In the genomic region with DNA sequence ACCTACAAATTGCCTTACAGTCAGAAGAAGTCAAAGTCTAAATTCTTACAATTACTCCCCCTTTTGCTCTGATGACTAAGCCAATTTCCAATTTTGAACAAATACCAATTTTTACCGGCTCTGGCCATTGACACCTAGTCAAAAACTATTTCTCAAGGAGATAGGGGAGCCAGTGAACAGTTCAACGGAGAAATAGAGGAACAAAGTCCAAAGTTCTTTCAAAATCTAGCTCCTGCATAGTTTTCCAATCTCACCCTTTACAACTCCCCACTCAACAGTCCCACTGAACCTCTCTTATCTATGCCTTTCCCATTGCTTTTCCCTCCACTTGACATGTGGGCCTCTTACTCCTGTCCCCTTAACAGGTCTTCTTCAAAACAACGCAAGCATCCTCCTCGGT, we compare ENCODE assay signal across 33 cellular contexts.
"Had no signal": no experiment of that assay in that cellular context is flagged by ENCODE, and none has a peak within 500 bp of the region (broad histone marks: within the 10 kb centered on the region; RNA-seq: fewer than 3 reads in every experiment).

No MANE protein-coding gene starts in this region.

- H3K36me3 ChIP-seq: adrenal gland, colonic mucosa, esophagus muscularis mucosa, gastrocnemius medialis, heart left ventricle had no signal

- H3K27me3 ChIP-seq: adrenal gland, body of pancreas, colonic mucosa, dorsolateral prefrontal cortex, esophagus muscularis mucosa, foreskin keratinocyte, gastrocnemius medialis, heart left ventricle had no signal

- H3K4me1 Mint-ChIP-seq: activated CD4-positive, alpha-beta memory T cell treated with anti-CD3 and anti-CD28 coated beads, Interleukin-2, amount 10 ng/mL, durations not matched to agents 7 days and 5 days; activated CD4-positive, alpha-beta T cell treated with anti-CD3 and anti-CD28 coated beads, Interleukin-2, amount 10 ng/mL, durations not matched to agents 7 days and 5 days; activated T-helper 17 cell treated with anti-CD3 and anti-CD28 coated beads, Interleukin-2, amount 50 U/mL, for 72 hours; T-helper 17 cell had no signal

- H3K27ac Mint-ChIP-seq: activated CD4-positive, alpha-beta memory T cell treated with anti-CD3 and anti-CD28 coated beads, Interleukin-2, amount 10 ng/mL, durations not matched to agents 7 days and 5 days; activated CD4-positive, alpha-beta T cell treated with anti-CD3 and anti-CD28 coated beads, Interleukin-2, amount 10 ng/mL, durations not matched to agents 7 days and 5 days; activated naive CD8-positive, alpha-beta T cell; activated T-helper 17 cell treated with anti-CD3 and anti-CD28 coated beads, Interleukin-2, amount 50 U/mL, for 72 hours; endodermal cell; T-helper 17 cell; T-helper 2 cell treated with Interferon-gamma antibody and Interleukin-4, amounts not matched to agents 5 μg/mL and 100 μg/mL, for 36 hours had no signal

- H3K4me3 Mint-ChIP-seq: activated CD4-positive, alpha-beta memory T cell treated with anti-CD3 and anti-CD28 coated beads, Interleukin-2, amount 10 ng/mL, durations not matched to agents 7 days and 5 days; activated CD4-positive, alpha-beta T cell treated with anti-CD3 and anti-CD28 coated beads, Interleukin-2, amount 10 ng/mL, durations not matched to agents 7 days and 5 days; activated naive CD8-positive, alpha-beta T cell; activated T-cell treated with anti-CD3 and anti-CD28 coated beads, Interleukin-2, amount 50 U/mL, for 4 hours; activated T-helper 17 cell treated with anti-CD3 and anti-CD28 coated beads, Interleukin-2, amount 50 U/mL, for 72 hours; endodermal cell; T-helper 17 cell; T-helper 2 cell treated with Interferon-gamma antibody and Interleukin-4, amounts not matched to agents 5 μg/mL and 100 μg/mL, for 36 hours had no signal

- H3K27ac ChIP-seq: adrenal gland, body of pancreas, colonic mucosa, esophagus muscularis mucosa, foreskin keratinocyte, gastrocnemius medialis, heart left ventricle had no signal

- H3K9me3 Mint-ChIP-seq: activated CD4-positive, alpha-beta memory T cell treated with anti-CD3 and anti-CD28 coated beads, Interleukin-2, amount 10 ng/mL, durations not matched to agents 7 days and 5 days; activated CD4-positive, alpha-beta T cell treated with anti-CD3 and anti-CD28 coated beads, Interleukin-2, amount 10 ng/mL, durations not matched to agents 7 days and 5 days; activated T-cell treated with anti-CD3 and anti-CD28 coated beads, Interleukin-2, amount 50 U/mL, for 4 hours; activated T-helper 17 cell treated with anti-CD3 and anti-CD28 coated beads, Interleukin-2, amount 50 U/mL, for 72 hours; endodermal cell; T-helper 2 cell treated with Interferon-gamma antibody and Interleukin-4, amounts not matched to agents 5 μg/mL and 100 μg/mL, for 36 hours had no signal

- H3K9me3 ChIP-seq: adrenal gland, body of pancreas, colonic mucosa, esophagus muscularis mucosa, gastrocnemius medialis, heart left ventricle had no signal

- DNase-seq: activated CD4-positive, alpha-beta memory T cell treated with anti-CD3 and anti-CD28 coated beads, Interleukin-2, amount 10 ng/mL, durations not matched to agents 7 days and 5 days; activated CD4-positive, alpha-beta T cell treated with anti-CD3 and anti-CD28 coated beads for 1 hour; activated CD4-positive, alpha-beta T cell treated with anti-CD3 and anti-CD28 coated beads for 4 hours; activated CD4-positive, alpha-beta T cell treated with anti-CD3 and anti-CD28 coated beads, Interleukin-2, amount 10 ng/mL, durations not matched to agents 7 days and 5 days; activated CD4-positive, alpha-beta T cell treated with anti-CD3 and anti-CD28 coated beads, Interleukin-2, amount 50 U/mL, for 4 hours; activated CD4-positive, CD25-positive, alpha-beta regulatory T cell; activated effector memory CD4-positive, alpha-beta T cell treated with Interleukin-2 at 50 U/mL for 16 hours; activated gamma-delta T cell treated with Interleukin-2 at 50 U/mL for 16 hours; activated naive CD4-positive, alpha-beta T cell treated with anti-CD3 and anti-CD28 coated beads, Interleukin-2, amount 50 U/mL, for 16 hours; activated naive CD4-positive, alpha-beta T cell treated with Interleukin-2 at 50 U/mL for 16 hours; activated T-cell treated with anti-CD3 and anti-CD28 coated beads, Interleukin-2, amount 50 U/mL, for 4 hours; adrenal gland; amygdala; aorta; body of pancreas; central memory CD4-positive, alpha-beta T cell; cerebellar nuclear complex; colonic mucosa; dorsolateral prefrontal cortex; effector memory CD4-positive, alpha-beta T cell; endodermal cell; erythroblast; foreskin keratinocyte; gastrocnemius medialis; glutamatergic neuron; heart left ventricle; T-helper 1 cell; T-helper 17 cell; T1000 had no signal

- H3K27me3 Mint-ChIP-seq: activated CD4-positive, alpha-beta memory T cell treated with anti-CD3 and anti-CD28 coated beads, Interleukin-2, amount 10 ng/mL, durations not matched to agents 7 days and 5 days; activated CD4-positive, alpha-beta T cell treated with anti-CD3 and anti-CD28 coated beads, Interleukin-2, amount 10 ng/mL, durations not matched to agents 7 days and 5 days; activated naive CD8-positive, alpha-beta T cell had no signal

- H3K4me3 ChIP-seq: adrenal gland, body of pancreas, colonic mucosa, dorsolateral prefrontal cortex, esophagus muscularis mucosa, gastrocnemius medialis, heart left ventricle had no signal

- H3K36me3 Mint-ChIP-seq: activated naive CD8-positive, alpha-beta T cell had no signal

- H3K4me1 ChIP-seq: colonic mucosa had no signal
